ENCODE assay signal across 9 cellular contexts in genomic region chr17:40903129-40903847, GRCh38. TPM values are rescaled to one million over a fixed set of nuclear protein-coding genes. Genes with fewer than 3 reads are reported as not detected.
DNase-seq lines count a peak whose midpoint lies in the region; ATAC-seq and TF ChIP-seq lines count a peak whose summit lies in the region.
"Had no signal": no experiment of that assay in that cellular context is flagged by ENCODE, and none has a peak within 500 bp of the region (broad histone marks: within the 10 kb centered on the region; RNA-seq: fewer than 3 reads in every experiment).

No MANE protein-coding gene starts in this region.

- CTCF ChIA-PET in naive thymus-derived CD4-positive, alpha-beta T cell (lab: Charles Lee) = interaction anchor here (1.7 kb wide), 1 partner anchor 646 kb away, joined by 5 read pairs; no protein-coding TSS in a partner anchor

- no peaks in the 10 kb centered on the region for H3K36me3 ChIP-seq in naive thymus-derived CD4-positive, alpha-beta T cell (ENCODE audit: control insufficient read depth in 2 of 3, insufficient read depth in 3 of 3, low read length in 3 of 3)

- POLR2A ChIA-PET in naive thymus-derived CD4-positive, alpha-beta T cell (lab: Charles Lee) = interaction anchor here (0.7 kb wide), 1 partner anchor 467 kb away, joined by 3 read pairs; no protein-coding TSS in a partner anchor

- no peaks in the 10 kb centered on the region for H3K9me3 Mint-ChIP-seq in naive thymus-derived CD4-positive, alpha-beta T cell

- intact Hi-C loops in naive thymus-derived CD4-positive, alpha-beta T cell (cut with micrococcal nuclease) = no loop called here

- no peak overlapping the region for H3K27ac ChIP-seq in naive thymus-derived CD4-positive, alpha-beta T cell (ENCODE audit: low read depth, low read length)

- H3K36me3 Mint-ChIP-seq in naive thymus-derived CD4-positive, alpha-beta T cell = no peaks in the 10 kb centered on the region

- H3K4me3 ChIP-seq in LNCaP clone FGC (ENCODE audit: low read depth, low read length) (no peak overlapping the region), astrocyte of the spinal cord (ENCODE audit: low read depth, low read length) (no peak overlapping the region)
- H3K4me3 ChIP-seq in naive thymus-derived CD4-positive, alpha-beta T cell (ENCODE audit: low read length) = no peak overlapping the region

- H3K27me3 Mint-ChIP-seq in naive thymus-derived CD4-positive, alpha-beta T cell = peaks cover 26 to 39% (median 28%) of the 10 kb centered on the region in 5 donors

- H3K4me1 ChIP-seq in naive thymus-derived CD4-positive, alpha-beta T cell (ENCODE audit: control insufficient read depth in 2 of 2, insufficient read depth in 2 of 2, low read length in 2 of 2) = no peaks in the 10 kb centered on the region

- in situ Hi-C loops in astrocyte of the spinal cord (cut with HindIII; ENCODE audit: low sequenced_read_pairs) = no loop called here

- DNase-seq in DMS53 (lab: John Stamatoyannopoulos, UW) = peak; percentile 93
- DNase-seq in LNCaP clone FGC (ENCODE audit: low read depth) = peak; percentile 97
- DNase-seq in astrocyte of the spinal cord (ENCODE audit: low read depth, low spot score) = peak; percentile 53
- DNase-seq in naive thymus-derived CD4-positive, alpha-beta T cell = no peak
- DNase-seq in NCI-H2107 treated with DMSO at 0.1 percent for 48 hours (lab: John Stamatoyannopoulos, UW; ENCODE audit: unreplicated experiment) = no peak
- no peak for DNase-seq in activated CD8-positive, alpha-beta memory T cell treated with anti-CD3 and anti-CD28 coated beads, Interleukin-2, amount 50 U/mL, for 4 hours

- TF ChIP-seq CTCF in LNCaP clone FGC (IDR thresholded peaks at IDR 0.05; ENCODE audit: control insufficient read depth, extremely low read depth, insufficient read depth) = no peak
- no peak for TF ChIP-seq CTCF in astrocyte of the spinal cord (IDR thresholded peaks at IDR 0.05; ENCODE audit: low read depth, low read length)

- no peaks in the 10 kb centered on the region for H3K9me3 ChIP-seq in naive thymus-derived CD4-positive, alpha-beta T cell (ENCODE audit: control insufficient read depth in 2 of 3, low read length in 3 of 3)

- no peak overlapping the region for H3K4me3 Mint-ChIP-seq in naive thymus-derived CD4-positive, alpha-beta T cell

- peaks cover 0 to 10% (median 0%) of the 10 kb centered on the region in 7 donors for H3K4me1 Mint-ChIP-seq in naive thymus-derived CD4-positive, alpha-beta T cell

- H3K27me3 ChIP-seq in naive thymus-derived CD4-positive, alpha-beta T cell (ENCODE audit: control insufficient read depth in 2 of 2, insufficient read depth in 2 of 2, low read length in 2 of 2) = peaks cover 0 to under 1% of the 10 kb centered on the region in 2 donors

- no peak overlapping the region for H3K27ac Mint-ChIP-seq in naive thymus-derived CD4-positive, alpha-beta T cell

- ATAC-seq in naive thymus-derived CD4-positive, alpha-beta T cell = peak; percentile 54
- no peak for ATAC-seq in HG02870 (IDR thresholded peaks at IDR 0.05; ENCODE audit: unreplicated experiment)
- ATAC-seq in HG03354 (IDR thresholded peaks at IDR 0.05; ENCODE audit: poor library complexity, severe bottlenecking, unreplicated experiment) = no peak
- ATAC-seq: sciatic nerve had no signal

RNA-seq across cellular contexts. Expression of gene KRT20, which starts 18.2 kb away (rescaled TPM):
- not detected for total RNA-seq in naive thymus-derived CD4-positive, alpha-beta T cell
- polyA plus RNA-seq in naive thymus-derived CD4-positive, alpha-beta T cell = not detected
- total RNA-seq: sciatic nerve had no signal

RNA-seq across cellular contexts. Expression of gene KRT23, which starts 34.2 kb away (rescaled TPM):
- total RNA-seq in naive thymus-derived CD4-positive, alpha-beta T cell = under 1 TPM in 1 of 5 experiments, not detected in 4; 0.83 TPM
- polyA plus RNA-seq in naive thymus-derived CD4-positive, alpha-beta T cell = not detected

RNA-seq across cellular contexts. Expression of gene KRT12, which starts 36.3 kb away (rescaled TPM):
- not detected for total RNA-seq in naive thymus-derived CD4-positive, alpha-beta T cell
- not detected for polyA plus RNA-seq in naive thymus-derived CD4-positive, alpha-beta T cell
- total RNA-seq: sciatic nerve had no signal

Comparison
In these comparisons a context has a peak if more than half of its experiments do, and no peak if none do; other contexts are left out.
1. DNase-seq: peak in DMS53 (single experiment), LNCaP clone FGC (single experiment) and astrocyte of the spinal cord (single experiment); none in naive thymus-derived CD4-positive, alpha-beta T cell (0 of 9), NCI-H2107 treated with DMSO at 0.1 percent for 48 hours (single experiment) and activated CD8-positive, alpha-beta memory T cell treated with anti-CD3 and anti-CD28 coated beads, Interleukin-2, amount 50 U/mL, for 4 hours (single experiment).